8 cellular contexts compared by ENCODE assay signal in genomic region chr11:57638811-57639320, GRCh38. TPM values are rescaled to one million over a fixed set of nuclear protein-coding genes. Genes with fewer than 3 reads are reported as not detected.
A peak's percentile ranks its signal among the peaks of the same experiment; 100 is the strongest.
DNase-seq lines count a peak whose midpoint lies in the region; ATAC-seq, FAIRE-seq and TF ChIP-seq lines count a peak whose summit lies in the region.

No MANE protein-coding gene starts in this region.

- H3K27me3 ChIP-seq in heart left ventricle (peaks cover 0 to 6% (median 0%) of the 10 kb centered on the region in 9 donors), sigmoid colon (no peaks in the 10 kb centered on the region)

- WGBS in heart left ventricle, 4 donors, result 0 to 3% (median 2%) methylated on average over 16 to 19 of the region's 19 CpGs
- WGBS in sigmoid colon, 2 donors, result 2 to 5% methylated on average over 19 of the region's 19 CpGs

- peaks cover 0 to 37% (median 22%) of the 10 kb centered on the region in 12 donors for H3K4me1 ChIP-seq in heart left ventricle
- peaks cover 0 to 37% (median 34%) of the 10 kb centered on the region in 4 donors for H3K4me1 ChIP-seq in sigmoid colon

- intact Hi-C loops in heart left ventricle (cut with DNase I) (loop anchor here in 3 of 10 donors (2.0 to 5.0 kb wide), 3 partner anchors 42 to 182 kb away; partner anchors contain the start of gene SERPING1 (in 1 of the 3)), sigmoid colon (cut with DNase I) (loop anchor here (2.0 kb wide), 1 partner anchor 40 kb away; no protein-coding TSS in a partner anchor)

- TF ChIP-seq POLR2A in GM12891 (IDR thresholded peaks at IDR 0.05; ENCODE audit: low read depth, low read length), result no peak
- no peak for TF ChIP-seq POLR2A in heart left ventricle (IDR thresholded peaks at IDR 0.05)
- TF ChIP-seq POLR2A in sigmoid colon (IDR thresholded peaks at IDR 0.05), result no peak

- DNase-seq in GM12891 (ENCODE audit: insufficient read length, low spot score) (no peak), heart left ventricle (no peak), sigmoid colon (no peak), cortex of kidney (lab: John Stamatoyannopoulos, UW) (no peak), Kasumi-1 (lab: John Stamatoyannopoulos, UW) (no peak), NCI-H1694 treated with DMSO at 0.1 percent for 48 hours (lab: John Stamatoyannopoulos, UW) (no peak)

- H3K4me3 ChIP-seq in heart left ventricle (peak overlapping the region; percentile 40 to 97 (median 86)), sigmoid colon (peak overlapping the region; percentile 61 to 92 (median 90))

- H3K9me3 ChIP-seq in heart left ventricle (no peaks in the 10 kb centered on the region), sigmoid colon (no peaks in the 10 kb centered on the region)

- TF ChIP-seq CTCF in VCaP (conservative IDR thresholded peaks at IDR 0.05) (no peak), heart left ventricle (IDR thresholded peaks at IDR 0.05) (no peak), sigmoid colon (IDR thresholded peaks at IDR 0.05) (no peak)

- ATAC-seq in heart left ventricle (peak in 2 of 4 donors; percentile 7 to 9), GM18498 (IDR thresholded peaks at IDR 0.05; ENCODE audit: unreplicated experiment) (no peak)

- TF ChIP-seq EP300 in sigmoid colon (IDR thresholded peaks at IDR 0.05), result no peak

- peak overlapping the region; percentile 55; the same call in 1 of the 2 replicates for H3K27ac ChIP-seq in VCaP
- H3K27ac ChIP-seq in heart left ventricle, result peak overlapping the region in 9 of 12 donors; percentile 65 to 87 (median 81)
- peak overlapping the region; percentile 79 to 86 (median 83) for H3K27ac ChIP-seq in sigmoid colon

- H3K36me3 ChIP-seq in heart left ventricle (no peaks in the 10 kb centered on the region), sigmoid colon (no peaks in the 10 kb centered on the region)

- peak; percentile 91 for FAIRE-seq in GM12891 (lab: Jason Lieb, UNC)

TF ChIP-seq in GM12891, 5 proteins besides CTCF, POLR2A, EP300 and RAD21:
- no peak for TF ChIP-seq SPI1 (IDR thresholded peaks at IDR 0.05; ENCODE audit: low read depth, low read length)
- TF ChIP-seq TAF1 (IDR thresholded peaks at IDR 0.05; ENCODE audit: low read depth, low read length), result no peak
- TF ChIP-seq PAX5 (IDR thresholded peaks at IDR 0.05; ENCODE audit: insufficient read depth, low read length, severe bottlenecking), result no peak
- no peak for TF ChIP-seq POU2F2 (IDR thresholded peaks at IDR 0.05; ENCODE audit: low read depth, low read length)
- TF ChIP-seq POLR2AphosphoS5 (IDR thresholded peaks at IDR 0.05; ENCODE audit: low read depth, low read length), result no peak

RNA-seq across cellular contexts. Expression of gene YPEL4, which starts 10.8 kb away (rescaled TPM):
- polyA plus RNA-seq in GM12891 (2012; ENCODE audit: low read depth, missing spikeins), result 0.31 TPM
- total RNA-seq in heart left ventricle (1 to 10 TPM in 2 of 9 donors, under 1 TPM in 7; 0.16 to 2.2 (median 0.67) TPM), sigmoid colon (1 to 10 TPM; 1.5 to 4.4 (median 2.8) TPM)
- polyA plus RNA-seq in heart left ventricle (1 to 10 TPM in 1 of 2 donors, under 1 TPM in 1; 0.28 to 1.2 TPM), sigmoid colon (1 to 10 TPM; 1.2 to 3.0 (median 1.4) TPM)

RNA-seq across cellular contexts. Expression of gene CLP1, which starts 18.7 kb away (rescaled TPM):
- polyA plus RNA-seq in GM12891 (2012; ENCODE audit: low read depth, missing spikeins), result 15.7 TPM
- total RNA-seq in heart left ventricle (10 to 100 TPM in 2 of 9 donors, 1 to 10 TPM in 7; 5.5 to 11.6 (median 8.2) TPM), sigmoid colon (10 to 100 TPM in 3 of 4 donors, 1 to 10 TPM in 1; 3.9 to 23.2 (median 13.7) TPM)
- polyA plus RNA-seq in heart left ventricle (10 to 100 TPM in 1 of 2 donors, 1 to 10 TPM in 1; 3.0 to 11.9 TPM), sigmoid colon (10 to 100 TPM; 12.4 to 16.0 (median 13.2) TPM)

RNA-seq across cellular contexts. Expression of gene ZDHHC5, which starts 29.0 kb away (rescaled TPM):
- 28.2 TPM for polyA plus RNA-seq in GM12891 (2012; ENCODE audit: low read depth, missing spikeins)
- total RNA-seq in heart left ventricle (10 to 100 TPM; 32.5 to 63.6 (median 45.7) TPM), sigmoid colon (10 to 100 TPM; 25.3 to 34.3 (median 28.1) TPM)
- polyA plus RNA-seq in heart left ventricle (10 to 100 TPM; 21.9 to 50.3 TPM), sigmoid colon (10 to 100 TPM; 13.6 to 42.5 (median 13.8) TPM)

RNA-seq across cellular contexts. Expression of gene SERPING1, which starts 41.4 kb away (rescaled TPM):
- polyA plus RNA-seq in GM12891 (2012; ENCODE audit: low read depth, missing spikeins), result not detected
- total RNA-seq in heart left ventricle (100 to 1,000 TPM in 4 of 9 donors, 10 to 100 TPM in 5; 55.5 to 344 (median 87.0) TPM), sigmoid colon (100 to 1,000 TPM; 214 to 397 (median 295) TPM)
- polyA plus RNA-seq in heart left ventricle (100 to 1,000 TPM in 1 of 2 donors, 10 to 100 TPM in 1; 80.6 to 121 TPM), sigmoid colon (100 to 1,000 TPM in 1 of 3 donors, 10 to 100 TPM in 2; 24.5 to 147 (median 49.9) TPM)
